ENCODE assay signal across 8 cellular contexts in genomic region chr2:10835052-10835970, GRCh38. TPM values are rescaled to one million over a fixed set of nuclear protein-coding genes. Genes with fewer than 3 reads are reported as not detected.
A peak's percentile ranks its signal among the peaks of the same experiment; 100 is the strongest.
DNase-seq lines count a peak whose midpoint lies in the region; ATAC-seq and TF ChIP-seq lines count a peak whose summit lies in the region.

No MANE protein-coding gene starts in this region.

- no peaks in the 10 kb centered on the region for H3K27me3 ChIP-seq in ascending aorta

- TF ChIP-seq CTCF in ascending aorta (IDR thresholded peaks at IDR 0.05): peak in 2 of 3 experiments; percentile 19 to 52

- no peaks in the 10 kb centered on the region for H3K36me3 ChIP-seq in ascending aorta

- H3K4me3 ChIP-seq in ascending aorta: no peak overlapping the region

- DNase-seq in D341Med (ENCODE audit: low spot score) (peak; percentile 92), M059J (ENCODE audit: low read depth) (peak; percentile 37), T-helper 2 cell (peak; percentile 50 to 75 (median 69)), ascending aorta (ENCODE audit: low spot score in 2 of 2) (peak in 1 of 2 donors; percentile 72), islet precursor cell (peak; percentile 90), OCI-M2 (lab: John Stamatoyannopoulos, UW; ENCODE audit: unreplicated experiment) (no peak)
- peak; percentile 85 to 88 for DNase-seq in stimulated activated CD4-positive, alpha-beta T cell treated with anti-CD3 and anti-CD28 coated beads, Interleukin-2, amount 100 ng/mL, for 48 hours

- no peaks in the 10 kb centered on the region for H3K4me1 ChIP-seq in ascending aorta

- intact Hi-C loops in ascending aorta (cut with DNase I): no loop called here

- peak; percentile 70 for ATAC-seq in GM21528 (IDR thresholded peaks at IDR 0.05; ENCODE audit: low FRiP score, unreplicated experiment)

- no peak overlapping the region for H3K27ac ChIP-seq in ascending aorta

- no peaks in the 10 kb centered on the region for H3K9me3 ChIP-seq in ascending aorta

RNA-seq across cellular contexts. Expression of gene PDIA6, which starts 22.7 kb away (rescaled TPM):
- total RNA-seq in M059J (2014; rRNA removed; shearing (Covaris generic)): 345 and 486 TPM in 2 replicates
- 56.4 TPM for total RNA-seq in ascending aorta
